ENCODE assay signal across 15 cellular contexts in the genomic region with DNA sequence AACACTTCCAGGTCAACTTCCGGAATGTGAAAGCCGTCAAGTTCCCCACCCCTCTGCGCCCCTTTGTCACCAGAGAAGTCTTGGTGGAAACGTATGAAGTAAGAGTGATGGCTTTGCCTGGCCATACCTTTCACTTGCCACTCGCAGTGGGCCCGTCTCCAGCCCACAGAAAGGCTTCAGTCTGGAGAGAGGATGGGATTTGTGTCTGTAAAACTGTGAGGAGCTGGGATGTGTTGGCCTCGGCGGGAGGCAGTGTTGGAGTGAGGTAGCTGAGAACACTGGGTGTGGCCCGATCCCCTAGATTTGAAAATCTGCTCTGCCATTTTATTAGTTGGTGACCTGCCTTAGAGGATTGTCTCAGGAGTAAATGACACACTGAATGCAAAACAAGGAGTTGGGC. TPM values are rescaled to one million over a fixed set of nuclear protein-coding genes. Genes with fewer than 3 reads are reported as not detected.
DNase-seq lines count a peak whose midpoint lies in the region; ATAC-seq and TF ChIP-seq lines count a peak whose summit lies in the region.
"Had no signal": no experiment of that assay in that cellular context is flagged by ENCODE, and none has a peak within 500 bp of the region (broad histone marks: within the 10 kb centered on the region; RNA-seq: fewer than 3 reads in every experiment).

No MANE protein-coding gene starts in this region.

- peaks cover 18 to 19% of the 10 kb centered on the region in 2 donors for H3K4me1 Mint-ChIP-seq in natural killer cell treated with Interleukin-12 subunit alpha and Interleukin-12 subunit beta and Interleukin-15 and Interleukin-18, amount 100 ng/mL, for 72 hours (ENCODE audit: low read depth in 2 of 2)
- H3K4me1 Mint-ChIP-seq in natural killer cell, result peaks cover 32 to 36% of the 10 kb centered on the region in 2 donors
- H3K4me1 Mint-ChIP-seq in endothelial cell (ENCODE audit: unreplicated experiment), result peaks cover 42% of the 10 kb centered on the region
- no peaks in the 10 kb centered on the region for H3K4me1 Mint-ChIP-seq in WTC11
- H3K4me1 Mint-ChIP-seq in activated naive CD8-positive, alpha-beta T cell treated with anti-CD3 and anti-CD28 coated beads for 36 hours, result peaks cover 16% of the 10 kb centered on the region

- 94 to 98% (median 97%) methylated on average over 9 of the region's 9 CpGs for WGBS in spleen, 5 donors

- no peak overlapping the region for H3K4me3 ChIP-seq in spleen
- no peak overlapping the region for H3K4me3 ChIP-seq in upper lobe of right lung

- no peaks in the 10 kb centered on the region for H3K36me3 Mint-ChIP-seq in natural killer cell treated with Interleukin-12 subunit alpha and Interleukin-12 subunit beta and Interleukin-15 and Interleukin-18, amount 100 ng/mL, for 72 hours
- H3K36me3 Mint-ChIP-seq in natural killer cell, result no peaks in the 10 kb centered on the region
- peaks cover 46% of the 10 kb centered on the region for H3K36me3 Mint-ChIP-seq in endothelial cell (ENCODE audit: low read depth, unreplicated experiment)
- H3K36me3 Mint-ChIP-seq in WTC11, result peaks cover 12% of the 10 kb centered on the region
- H3K36me3 Mint-ChIP-seq in activated naive CD8-positive, alpha-beta T cell treated with anti-CD3 and anti-CD28 coated beads for 36 hours, result peaks cover 30% of the 10 kb centered on the region

- no peak overlapping the region for H3K27ac Mint-ChIP-seq in natural killer cell treated with Interleukin-12 subunit alpha and Interleukin-12 subunit beta and Interleukin-15 and Interleukin-18, amount 100 ng/mL, for 72 hours
- H3K27ac Mint-ChIP-seq in natural killer cell, result no peak overlapping the region
- H3K27ac Mint-ChIP-seq in endothelial cell (ENCODE audit: unreplicated experiment), result no peak overlapping the region
- H3K27ac Mint-ChIP-seq in WTC11, result no peak overlapping the region
- H3K27ac Mint-ChIP-seq in activated naive CD8-positive, alpha-beta T cell treated with anti-CD3 and anti-CD28 coated beads for 36 hours, result no peak overlapping the region
- H3K27ac Mint-ChIP-seq: CD4-positive, alpha-beta T cell; IgD-negative memory B cell had no signal

- no peaks in the 10 kb centered on the region for H3K9me3 Mint-ChIP-seq in natural killer cell treated with Interleukin-12 subunit alpha and Interleukin-12 subunit beta and Interleukin-15 and Interleukin-18, amount 100 ng/mL, for 72 hours
- no peaks in the 10 kb centered on the region for H3K9me3 Mint-ChIP-seq in natural killer cell
- no peaks in the 10 kb centered on the region for H3K9me3 Mint-ChIP-seq in endothelial cell (ENCODE audit: unreplicated experiment)
- H3K9me3 Mint-ChIP-seq in WTC11, result no peaks in the 10 kb centered on the region
- H3K9me3 Mint-ChIP-seq in activated naive CD8-positive, alpha-beta T cell treated with anti-CD3 and anti-CD28 coated beads for 36 hours, result no peaks in the 10 kb centered on the region
- H3K9me3 Mint-ChIP-seq: CD4-positive, alpha-beta T cell; H9; IgD-negative memory B cell had no signal

- H3K4me3 Mint-ChIP-seq in natural killer cell treated with Interleukin-12 subunit alpha and Interleukin-12 subunit beta and Interleukin-15 and Interleukin-18, amount 100 ng/mL, for 72 hours, result no peak overlapping the region
- H3K4me3 Mint-ChIP-seq in natural killer cell (no peak overlapping the region), endothelial cell (ENCODE audit: unreplicated experiment) (peak overlapping the region; percentile 74), WTC11 (no peak overlapping the region)
- H3K4me3 Mint-ChIP-seq in activated naive CD8-positive, alpha-beta T cell treated with anti-CD3 and anti-CD28 coated beads for 36 hours, result no peak overlapping the region
- H3K4me3 Mint-ChIP-seq: CD4-positive, alpha-beta T cell; H9 had no signal

- TF ChIP-seq POLR2A in spleen (IDR thresholded peaks at IDR 0.05), result no peak

- H3K27ac ChIP-seq in spleen (no peak overlapping the region), upper lobe of right lung (no peak overlapping the region)

- H3K9me3 ChIP-seq in spleen (no peaks in the 10 kb centered on the region), upper lobe of right lung (no peaks in the 10 kb centered on the region)
- H3K9me3 ChIP-seq: BE2C had no signal

- H3K27me3 ChIP-seq in spleen (replicated peaks in 1 of 7) (no peaks in the 10 kb centered on the region), upper lobe of right lung (no peaks in the 10 kb centered on the region)
- H3K27me3 ChIP-seq: BE2C had no signal

- H3K27me3 Mint-ChIP-seq in natural killer cell treated with Interleukin-12 subunit alpha and Interleukin-12 subunit beta and Interleukin-15 and Interleukin-18, amount 100 ng/mL, for 72 hours, result no peaks in the 10 kb centered on the region
- H3K27me3 Mint-ChIP-seq in natural killer cell (ENCODE audit: low read depth in 2 of 2) (no peaks in the 10 kb centered on the region), endothelial cell (ENCODE audit: unreplicated experiment) (peaks cover 11% of the 10 kb centered on the region), WTC11 (ENCODE audit: low read depth) (no peaks in the 10 kb centered on the region)
- no peaks in the 10 kb centered on the region for H3K27me3 Mint-ChIP-seq in activated naive CD8-positive, alpha-beta T cell treated with anti-CD3 and anti-CD28 coated beads for 36 hours
- H3K27me3 Mint-ChIP-seq: CD4-positive, alpha-beta T cell; IgD-negative memory B cell had no signal

- POLR2A ChIA-PET in WTC11 (lab: Charles Lee), result no interaction called here

- CTCF ChIA-PET in WTC11 (lab: Charles Lee), result interaction anchor here (1.4 to 2.3 kb wide), 2 partner anchors 10 to 12 kb away, joined by 3 to 6 read pairs; no protein-coding TSS in a partner anchor

- no peak for ATAC-seq in natural killer cell treated with Interleukin-12 subunit alpha and Interleukin-12 subunit beta and Interleukin-15 and Interleukin-18, amount 100 ng/mL, for 72 hours
- ATAC-seq in natural killer cell, result no peak
- ATAC-seq in upper lobe of right lung, result no peak
- no peak for ATAC-seq in WTC11

- intact Hi-C loops in natural killer cell (cut with micrococcal nuclease), result no loop called here
- intact Hi-C loops in spleen (cut with DNase I; ENCODE audit: low total_unique reads), result no loop called here
- intact Hi-C loops in upper lobe of right lung (cut with DNase I), result no loop called here

- TF ChIP-seq CTCF in natural killer cell (IDR thresholded peaks at IDR 0.05) (no peak), endothelial cell (IDR thresholded peaks at IDR 0.05; ENCODE audit: unreplicated experiment) (no peak), spleen (IDR thresholded peaks at IDR 0.05 in 8 of 11, conservative IDR thresholded peaks at IDR 0.05 in 3 of 11) (no peak), upper lobe of right lung (IDR thresholded peaks at IDR 0.05) (no peak), WTC11 (IDR thresholded peaks at IDR 0.05) (no peak)

- H3K4me1 ChIP-seq in spleen, result peaks cover 17 to 36% (median 27%) of the 10 kb centered on the region in 6 donors
- H3K4me1 ChIP-seq in upper lobe of right lung, result peaks cover 14% of the 10 kb centered on the region
- H3K4me1 ChIP-seq: BE2C had no signal

- DNase-seq in natural killer cell treated with Interleukin-12 subunit alpha and Interleukin-12 subunit beta and Interleukin-15 and Interleukin-18, amount 100 ng/mL, for 72 hours (ENCODE audit: low spot score), result peak; percentile 8
- DNase-seq in natural killer cell (no peak), endothelial cell (ENCODE audit: low spot score) (no peak), spleen (peak; percentile 48), upper lobe of right lung (peak; percentile 30), WTC11 (ENCODE audit: low spot score) (no peak)
- DNase-seq in activated CD4-positive, alpha-beta T cell treated with anti-CD3 and anti-CD28 coated beads for 1 hour, result no peak
- DNase-seq in activated naive CD8-positive, alpha-beta T cell treated with anti-CD3 and anti-CD28 coated beads for 36 hours, result no peak
- DNase-seq: BE2C; C1 segment of cervical spinal cord; CD4-positive, alpha-beta T cell; DMS79 treated with DMSO at 0.1 percent for 48 hours; GF-D8; H9 had no signal

- peaks cover 0 to 74% (median 29%) of the 10 kb centered on the region in 6 donors for H3K36me3 ChIP-seq in spleen
- H3K36me3 ChIP-seq in upper lobe of right lung, result peaks cover 22% of the 10 kb centered on the region
- H3K36me3 ChIP-seq: BE2C had no signal

TF ChIP-seq in WTC11, 78 proteins besides CTCF, POLR2A, EP300 and RAD21 (continues in another document):
- TF ChIP-seq, protein P1, sequence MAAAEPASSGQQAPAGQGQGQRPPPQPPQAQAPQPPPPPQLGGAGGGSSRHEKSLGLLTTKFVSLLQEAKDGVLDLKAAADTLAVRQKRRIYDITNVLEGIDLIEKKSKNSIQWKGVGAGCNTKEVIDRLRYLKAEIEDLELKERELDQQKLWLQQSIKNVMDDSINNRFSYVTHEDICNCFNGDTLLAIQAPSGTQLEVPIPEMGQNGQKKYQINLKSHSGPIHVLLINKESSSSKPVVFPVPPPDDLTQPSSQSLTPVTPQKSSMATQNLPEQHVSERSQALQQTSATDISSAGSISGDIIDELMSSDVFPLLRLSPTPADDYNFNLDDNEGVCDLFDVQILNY (CRISPR knock-in tag; IDR thresholded peaks at IDR 0.05), result no peak

RNA-seq across cellular contexts. Expression of a gene that starts 6.4 kb away (rescaled TPM):
- 10 to 100 TPM in 1 of 2 donors, 1 to 10 TPM in 1; 8.2 to 12.2 TPM for total RNA-seq in natural killer cell treated with Interleukin-12 subunit alpha and Interleukin-12 subunit beta and Interleukin-15 and Interleukin-18, amount 100 ng/mL, for 72 hours
- total RNA-seq in natural killer cell (10 to 100 TPM; 12.6 to 20.7 (median 15.8) TPM), endothelial cell (ENCODE audit: unreplicated experiment) (37.6 TPM), spleen (10 to 100 TPM; 16.9 to 25.2 (median 20.4) TPM), upper lobe of right lung (18.2 TPM), WTC11 (2021) (10.1 to 12.7 TPM (median 12.0 TPM) in 3 replicates)
- polyA plus RNA-seq in spleen, result 10 to 100 TPM; 10.6 to 15.6 (median 11.9) TPM
- 10 to 100 TPM; 23.3 to 23.9 TPM for total RNA-seq in activated naive CD8-positive, alpha-beta T cell treated with anti-CD3 and anti-CD28 coated beads for 36 hours

RNA-seq across cellular contexts. Expression of a gene that starts 17.3 kb away (rescaled TPM):
- total RNA-seq in natural killer cell treated with Interleukin-12 subunit alpha and Interleukin-12 subunit beta and Interleukin-15 and Interleukin-18, amount 100 ng/mL, for 72 hours, result 100 to 1,000 TPM; 169 to 222 TPM
- 100 to 1,000 TPM; 152 to 177 (median 177) TPM for total RNA-seq in natural killer cell
- 326 TPM for total RNA-seq in endothelial cell (ENCODE audit: unreplicated experiment)
- 100 to 1,000 TPM; 104 to 235 (median 123) TPM for total RNA-seq in spleen
- 100 to 1,000 TPM; 155 to 370 (median 238) TPM for polyA plus RNA-seq in spleen
- 160 TPM for total RNA-seq in upper lobe of right lung
- total RNA-seq in WTC11 (2021), result 152 to 170 TPM (median 162 TPM) in 3 replicates
- 100 to 1,000 TPM; 175 to 196 TPM for total RNA-seq in activated naive CD8-positive, alpha-beta T cell treated with anti-CD3 and anti-CD28 coated beads for 36 hours

RNA-seq across cellular contexts. Expression of a gene that starts 38.6 kb away (rescaled TPM):
- total RNA-seq in natural killer cell treated with Interleukin-12 subunit alpha and Interleukin-12 subunit beta and Interleukin-15 and Interleukin-18, amount 100 ng/mL, for 72 hours, result not detected
- total RNA-seq in natural killer cell (under 1 TPM in 1 of 3 donors, not detected in 2; 0.12 TPM), endothelial cell (ENCODE audit: unreplicated experiment) (41.0 TPM), spleen (10 to 100 TPM in 6 of 7 donors, 1 to 10 TPM in 1; 9.6 to 35.3 (median 19.9) TPM), upper lobe of right lung (26.2 TPM), WTC11 (2021) (10.0 to 13.6 TPM (median 12.7 TPM) in 3 replicates)
- polyA plus RNA-seq in spleen, result 1 to 10 TPM; 1.9 to 7.7 (median 6.6) TPM
- total RNA-seq in activated naive CD8-positive, alpha-beta T cell treated with anti-CD3 and anti-CD28 coated beads for 36 hours, result not detected
- total RNA-seq: CD4-positive, alpha-beta T cell had no signal
- polyA plus RNA-seq: IgD-negative memory B cell had no signal

Comparison
In these comparisons a context has a peak if more than half of its experiments do, and no peak if none do; other contexts are left out.
1. DNase-seq: peak in natural killer cell treated with Interleukin-12 subunit alpha and Interleukin-12 subunit beta and Interleukin-15 and Interleukin-18, amount 100 ng/mL, for 72 hours (single experiment), spleen (single experiment) and upper lobe of right lung (single experiment); none in natural killer cell (single experiment), endothelial cell (single experiment), WTC11 (single experiment), activated CD4-positive, alpha-beta T cell treated with anti-CD3 and anti-CD28 coated beads for 1 hour (single experiment) and activated naive CD8-positive, alpha-beta T cell treated with anti-CD3 and anti-CD28 coated beads for 36 hours (single experiment).